In genomic region chr17:74267054-74267453, GRCh38 we compare ENCODE assay signal across 11 cellular contexts. TPM values are rescaled to one million over a fixed set of nuclear protein-coding genes. Genes with fewer than 3 reads are reported as not detected.
"Had no signal": no experiment of that assay in that cellular context is flagged by ENCODE, and none has a peak within 500 bp of the region (broad histone marks: within the 10 kb centered on the region; RNA-seq: fewer than 3 reads in every experiment).

No MANE protein-coding gene starts in this region.

RNA-seq across cellular contexts. Expression of gene DNAI2, which starts 7.0 kb away (rescaled TPM):
- total RNA-seq: OCI-LY7, PC-3, PC-9, Peyer's patch, Right ventricle myocardium inferior, Right ventricle myocardium superior, RPMI7951, SJCRH30, SJSA1, SK-MEL-5 had no signal
- polyA plus RNA-seq: SK-N-SH had no signal

RNA-seq across cellular contexts. Expression of gene KIF19, which starts 59.0 kb away (rescaled TPM):
- total RNA-seq: OCI-LY7, PC-3, PC-9, RPMI7951, SJCRH30, SJSA1 had no signal
- polyA plus RNA-seq: SK-N-SH had no signal
